Comparison of ENCODE assay signal across 24 cellular contexts in the genomic region with DNA sequence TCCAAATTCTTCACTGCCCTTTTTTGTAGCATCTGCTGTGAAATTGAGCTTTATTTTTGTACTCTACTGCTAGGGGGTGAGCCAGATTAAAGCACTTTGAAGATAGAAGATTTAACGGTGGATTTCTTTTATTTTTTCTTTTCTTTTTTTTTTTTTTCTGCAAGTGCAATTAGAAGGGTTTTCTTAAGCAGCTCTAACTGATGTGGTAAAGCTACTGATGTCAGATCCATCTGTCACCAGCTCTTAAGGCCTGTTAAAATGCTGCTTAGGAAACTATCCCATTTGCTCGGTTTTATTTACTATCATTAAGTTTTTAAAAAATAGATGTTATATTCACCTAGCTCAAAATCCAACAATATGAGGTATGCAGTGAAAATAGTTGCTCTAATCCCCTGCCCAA. TPM values are rescaled to one million over a fixed set of nuclear protein-coding genes. Genes with fewer than 3 reads are reported as not detected.
DNase-seq lines count a peak whose midpoint lies in the region; ATAC-seq and TF ChIP-seq lines count a peak whose summit lies in the region.
"Had no signal": no experiment of that assay in that cellular context is flagged by ENCODE, and none has a peak within 500 bp of the region (broad histone marks: within the 10 kb centered on the region; RNA-seq: fewer than 3 reads in every experiment).

No MANE protein-coding gene starts in this region.

- no peak overlapping the region for H3K27ac ChIP-seq in CD8-positive, alpha-beta T cell (ENCODE audit: low read depth, low read length)
- H3K27ac ChIP-seq: A549; BLaER1 treated with 17β-estradiol and CSF1 and Interleukin-3, amounts not matched to agents 10 nM and 100 nM had no signal

- H3K27me3 Mint-ChIP-seq in activated CD4-positive, alpha-beta T cell treated with anti-CD3 and anti-CD28 coated beads, Interleukin-2, amount 10 ng/mL, durations not matched to agents 7 days and 5 days = no peaks in the 10 kb centered on the region
- H3K27me3 Mint-ChIP-seq in CD8-positive, alpha-beta T cell (ENCODE audit: low read depth) = no peaks in the 10 kb centered on the region
- no peaks in the 10 kb centered on the region for H3K27me3 Mint-ChIP-seq in activated CD8-positive, alpha-beta T cell treated with anti-CD3 and anti-CD28 coated beads for 36 hours
- no peaks in the 10 kb centered on the region for H3K27me3 Mint-ChIP-seq in naive thymus-derived CD8-positive, alpha-beta T cell

- peaks cover 5% of the 10 kb centered on the region for H3K4me1 ChIP-seq in CD8-positive, alpha-beta T cell (ENCODE audit: insufficient read depth, low read length)
- H3K4me1 ChIP-seq: BE2C had no signal

- peak overlapping the region; percentile 54 for H3K27ac Mint-ChIP-seq in activated CD4-positive, alpha-beta T cell treated with anti-CD3 and anti-CD28 coated beads, Interleukin-2, amount 10 ng/mL, durations not matched to agents 7 days and 5 days
- peak overlapping the region; percentile 75 for H3K27ac Mint-ChIP-seq in CD8-positive, alpha-beta T cell
- H3K27ac Mint-ChIP-seq in activated CD8-positive, alpha-beta T cell treated with anti-CD3 and anti-CD28 coated beads for 36 hours = peak overlapping the region; percentile 36
- H3K27ac Mint-ChIP-seq in naive thymus-derived CD8-positive, alpha-beta T cell = peak overlapping the region in 7 of 10 donors; percentile 49 to 90 (median 81)
- H3K27ac Mint-ChIP-seq: GM23338, H9 had no signal

- CTCF ChIA-PET in activated CD4-positive, alpha-beta T cell treated with anti-CD3 and anti-CD28 coated beads, Interleukin-2, amount 10 ng/mL, durations not matched to agents 7 days and 5 days (lab: Charles Lee) = interaction anchor here (1.0 kb wide), 1 partner anchor 9 kb away, joined by 3 read pairs; no protein-coding TSS in a partner anchor
- CTCF ChIA-PET in CD8-positive, alpha-beta T cell (lab: Charles Lee) = interaction anchor here (0.9 to 1.8 kb wide), 3 partner anchors 9 to 362 kb away, joined by 3 to 5 read pairs (median 5); partner anchors contain the start of gene RPL39
- CTCF ChIA-PET in activated CD8-positive, alpha-beta T cell treated with anti-CD3 and anti-CD28 coated beads for 36 hours (lab: Charles Lee) = interaction anchor here (1.0 to 2.9 kb wide), 4 partner anchors 9 to 396 kb away, joined by 3 to 16 read pairs (median 4); no protein-coding TSS in a partner anchor

- H3K9me3 Mint-ChIP-seq in activated CD4-positive, alpha-beta T cell treated with anti-CD3 and anti-CD28 coated beads, Interleukin-2, amount 10 ng/mL, durations not matched to agents 7 days and 5 days = no peaks in the 10 kb centered on the region
- H3K9me3 Mint-ChIP-seq in CD8-positive, alpha-beta T cell = no peaks in the 10 kb centered on the region
- no peaks in the 10 kb centered on the region for H3K9me3 Mint-ChIP-seq in activated CD8-positive, alpha-beta T cell treated with anti-CD3 and anti-CD28 coated beads for 36 hours
- H3K9me3 Mint-ChIP-seq in naive thymus-derived CD8-positive, alpha-beta T cell = no peaks in the 10 kb centered on the region
- H3K9me3 Mint-ChIP-seq: CD14-positive monocyte; CD8-positive, alpha-beta memory T cell; GM23338 had no signal

- POLR2A ChIA-PET in activated CD4-positive, alpha-beta T cell treated with anti-CD3 and anti-CD28 coated beads, Interleukin-2, amount 10 ng/mL, durations not matched to agents 7 days and 5 days (lab: Charles Lee) = no interaction called here
- POLR2A ChIA-PET in CD8-positive, alpha-beta T cell (lab: Charles Lee) = interaction anchor here (1.2 to 1.3 kb wide), 3 partner anchors 9 to 88 kb away, joined by 3 to 5 read pairs (median 3); partner anchors contain the start of genes RPL39 and UPF3B
- POLR2A ChIA-PET in activated CD8-positive, alpha-beta T cell treated with anti-CD3 and anti-CD28 coated beads for 36 hours (lab: Charles Lee) = interaction anchor here (1.1 to 1.2 kb wide), 2 partner anchors 87 to 94 kb away, joined by 3 to 6 read pairs; partner anchors contain the start of gene RPL39
- POLR2A ChIA-PET in naive thymus-derived CD8-positive, alpha-beta T cell (lab: Charles Lee) = interaction anchor here (0.7 to 1.6 kb wide), 2 partner anchors 10 to 87 kb away, joined by 3 to 4 read pairs; partner anchors contain the start of gene RPL39

- peak; percentile 58 for ATAC-seq in CD8-positive, alpha-beta T cell
- ATAC-seq in activated CD8-positive, alpha-beta T cell treated with anti-CD3 and anti-CD28 coated beads for 36 hours = no peak
- peak; percentile 64 to 83 for ATAC-seq in naive thymus-derived CD8-positive, alpha-beta T cell
- no peak for ATAC-seq in HG03196 (IDR thresholded peaks at IDR 0.05; ENCODE audit: unreplicated experiment)
- ATAC-seq: A549, GM12878, GM23338, HCT116 had no signal

- no peak overlapping the region for H3K4me3 Mint-ChIP-seq in activated CD4-positive, alpha-beta T cell treated with anti-CD3 and anti-CD28 coated beads, Interleukin-2, amount 10 ng/mL, durations not matched to agents 7 days and 5 days
- no peak overlapping the region for H3K4me3 Mint-ChIP-seq in CD8-positive, alpha-beta T cell
- H3K4me3 Mint-ChIP-seq in activated CD8-positive, alpha-beta T cell treated with anti-CD3 and anti-CD28 coated beads for 36 hours = no peak overlapping the region
- H3K4me3 Mint-ChIP-seq in naive thymus-derived CD8-positive, alpha-beta T cell = peak overlapping the region in 2 of 10 donors; percentile 16 to 45
- H3K4me3 Mint-ChIP-seq: CD14-positive monocyte; CD8-positive, alpha-beta memory T cell; GM23338; H9 had no signal

- no peaks in the 10 kb centered on the region for H3K36me3 ChIP-seq in CD8-positive, alpha-beta T cell (ENCODE audit: insufficient read depth, low read length)

- DNase-seq in activated CD4-positive, alpha-beta T cell treated with anti-CD3 and anti-CD28 coated beads, Interleukin-2, amount 10 ng/mL, durations not matched to agents 7 days and 5 days = no peak
- no peak for DNase-seq in activated CD4-positive, alpha-beta T cell treated with anti-CD3 and anti-CD28 coated beads for 48 hours
- DNase-seq in CD8-positive, alpha-beta T cell = no peak
- no peak for DNase-seq in activated CD8-positive, alpha-beta T cell treated with anti-CD3 and anti-CD28 coated beads for 36 hours
- DNase-seq in naive thymus-derived CD8-positive, alpha-beta T cell = peak in 2 of 10 donors; percentile 46 to 53
- DNase-seq in stimulated activated CD4-positive, alpha-beta T cell treated with anti-CD3 and anti-CD28 coated beads, Interleukin-4, amount 100 ng/mL, for 1 hour = no peak
- DNase-seq: 8988T, ACHN, AML-193, BE2C, DMS 273 treated with DMSO at 0.1 percent for 48 hours, DMS79, EL, GDM1, H9 had no signal

- no peak for TF ChIP-seq CTCF in CD8-positive, alpha-beta T cell (IDR thresholded peaks at IDR 0.05)
- no peak for TF ChIP-seq CTCF in activated CD8-positive, alpha-beta T cell treated with anti-CD3 and anti-CD28 coated beads for 36 hours (IDR thresholded peaks at IDR 0.05)

- H3K4me3 ChIP-seq in CD8-positive, alpha-beta T cell (ENCODE audit: low read depth, low read length) = no peak overlapping the region
- H3K4me3 ChIP-seq: A549; BLaER1 treated with 17β-estradiol and CSF1 and Interleukin-3, amounts not matched to agents 10 nM and 100 nM; GM12878; GM23338 had no signal

- intact Hi-C loops in CD8-positive, alpha-beta T cell (cut with DNase I, micrococcal nuclease) = no loop called here
- intact Hi-C loops in activated CD8-positive, alpha-beta T cell treated with anti-CD3 and anti-CD28 coated beads for 36 hours (cut with micrococcal nuclease) = no loop called here

- no peaks in the 10 kb centered on the region for H3K9me3 ChIP-seq in CD8-positive, alpha-beta T cell (ENCODE audit: low read length)
- H3K9me3 ChIP-seq: A549; BE2C; BLaER1 treated with 17β-estradiol and CSF1 and Interleukin-3, amounts not matched to agents 10 nM and 100 nM had no signal

- peaks cover 20% of the 10 kb centered on the region for H3K4me1 Mint-ChIP-seq in activated CD4-positive, alpha-beta T cell treated with anti-CD3 and anti-CD28 coated beads, Interleukin-2, amount 10 ng/mL, durations not matched to agents 7 days and 5 days
- peaks cover 26% of the 10 kb centered on the region for H3K4me1 Mint-ChIP-seq in CD8-positive, alpha-beta T cell (ENCODE audit: low read depth)
- H3K4me1 Mint-ChIP-seq in activated CD8-positive, alpha-beta T cell treated with anti-CD3 and anti-CD28 coated beads for 36 hours (ENCODE audit: low read depth) = peaks cover 16% of the 10 kb centered on the region
- peaks cover 2 to 33% (median 27%) of the 10 kb centered on the region in 4 donors for H3K4me1 Mint-ChIP-seq in naive thymus-derived CD8-positive, alpha-beta T cell

- H3K36me3 Mint-ChIP-seq in activated CD4-positive, alpha-beta T cell treated with anti-CD3 and anti-CD28 coated beads, Interleukin-2, amount 10 ng/mL, durations not matched to agents 7 days and 5 days (ENCODE audit: low read depth) = peaks cover 9% of the 10 kb centered on the region
- H3K36me3 Mint-ChIP-seq in CD8-positive, alpha-beta T cell = peaks cover 20% of the 10 kb centered on the region
- H3K36me3 Mint-ChIP-seq in activated CD8-positive, alpha-beta T cell treated with anti-CD3 and anti-CD28 coated beads for 36 hours (ENCODE audit: low read depth) = peaks cover 8% of the 10 kb centered on the region
- peaks cover 0 to 27% (median 0%) of the 10 kb centered on the region in 3 donors for H3K36me3 Mint-ChIP-seq in naive thymus-derived CD8-positive, alpha-beta T cell

- H3K27me3 ChIP-seq in CD8-positive, alpha-beta T cell (ENCODE audit: insufficient read depth, low read length) = no peaks in the 10 kb centered on the region
- H3K27me3 ChIP-seq: BE2C; BLaER1 treated with 17β-estradiol and CSF1 and Interleukin-3, amounts not matched to agents 10 nM and 100 nM had no signal

RNA-seq across cellular contexts. Expression of gene NDUFA1, which starts 7.1 kb away (rescaled TPM):
- total RNA-seq in activated CD4-positive, alpha-beta T cell treated with anti-CD3 and anti-CD28 coated beads, Interleukin-2, amount 10 ng/mL, durations not matched to agents 7 days and 5 days = 100 to 1,000 TPM in 1 of 2 experiments, 10 to 100 TPM in 1; 64.9 to 104 TPM
- total RNA-seq in CD8-positive, alpha-beta T cell = 10 to 100 TPM; 48.3 to 51.0 TPM
- total RNA-seq in activated CD8-positive, alpha-beta T cell treated with anti-CD3 and anti-CD28 coated beads for 36 hours = 10 to 100 TPM; 85.5 to 90.6 TPM
- total RNA-seq in naive thymus-derived CD8-positive, alpha-beta T cell = 10 to 100 TPM; 52.6 to 54.9 TPM
- polyA plus RNA-seq in naive thymus-derived CD8-positive, alpha-beta T cell = 100 to 1,000 TPM; 277 to 382 (median 308) TPM

RNA-seq across cellular contexts. Expression of gene RNF113A, which starts 7.2 kb away (rescaled TPM):
- total RNA-seq in activated CD4-positive, alpha-beta T cell treated with anti-CD3 and anti-CD28 coated beads, Interleukin-2, amount 10 ng/mL, durations not matched to agents 7 days and 5 days = 10 to 100 TPM; 28.8 to 30.4 TPM
- total RNA-seq in CD8-positive, alpha-beta T cell = 10 to 100 TPM; 27.8 to 29.4 TPM
- total RNA-seq in activated CD8-positive, alpha-beta T cell treated with anti-CD3 and anti-CD28 coated beads for 36 hours = 10 to 100 TPM; 32.3 to 33.2 TPM
- 10 to 100 TPM; 40.6 to 41.4 TPM for total RNA-seq in naive thymus-derived CD8-positive, alpha-beta T cell
- polyA plus RNA-seq in naive thymus-derived CD8-positive, alpha-beta T cell = 10 to 100 TPM; 48.8 to 69.5 (median 51.3) TPM

RNA-seq across cellular contexts. Expression of gene AKAP14, which starts 17.0 kb away (rescaled TPM):
- total RNA-seq in activated CD4-positive, alpha-beta T cell treated with anti-CD3 and anti-CD28 coated beads, Interleukin-2, amount 10 ng/mL, durations not matched to agents 7 days and 5 days = not detected
- not detected for total RNA-seq in CD8-positive, alpha-beta T cell
- not detected for total RNA-seq in activated CD8-positive, alpha-beta T cell treated with anti-CD3 and anti-CD28 coated beads for 36 hours
- not detected for total RNA-seq in naive thymus-derived CD8-positive, alpha-beta T cell
- polyA plus RNA-seq in naive thymus-derived CD8-positive, alpha-beta T cell = not detected
- total RNA-seq: CD8-positive, alpha-beta memory T cell; GM12878; H4; H9 had no signal
- polyA plus RNA-seq: A549; CD14-positive monocyte; CD8-positive, alpha-beta memory T cell; GM12878 had no signal

RNA-seq across cellular contexts. Expression of gene UPF3B, which starts 26.0 kb away (rescaled TPM):
- total RNA-seq in activated CD4-positive, alpha-beta T cell treated with anti-CD3 and anti-CD28 coated beads, Interleukin-2, amount 10 ng/mL, durations not matched to agents 7 days and 5 days = 10 to 100 TPM; 11.8 to 12.3 TPM
- total RNA-seq in CD8-positive, alpha-beta T cell = 1 to 10 TPM; 5.6 to 8.4 TPM
- 10 to 100 TPM; 16.0 to 16.6 TPM for total RNA-seq in activated CD8-positive, alpha-beta T cell treated with anti-CD3 and anti-CD28 coated beads for 36 hours
- total RNA-seq in naive thymus-derived CD8-positive, alpha-beta T cell = 10 to 100 TPM; 14.0 to 16.8 TPM
- polyA plus RNA-seq in naive thymus-derived CD8-positive, alpha-beta T cell = 10 to 100 TPM in 1 of 3 donors, 1 to 10 TPM in 2; 8.6 to 11.0 (median 9.2) TPM

Comparison
In these comparisons a context has a peak if more than half of its experiments do, and no peak if none do; other contexts are left out.
1. ATAC-seq: peak in CD8-positive, alpha-beta T cell (single experiment) and naive thymus-derived CD8-positive, alpha-beta T cell (2 of 2); none in activated CD8-positive, alpha-beta T cell treated with anti-CD3 and anti-CD28 coated beads for 36 hours (single experiment) and HG03196 (single experiment).
2. Peak in every context shown above with its lines, with median percentiles within 50 percentile points of each other: H3K27ac Mint-ChIP-seq.